In the genomic region with DNA sequence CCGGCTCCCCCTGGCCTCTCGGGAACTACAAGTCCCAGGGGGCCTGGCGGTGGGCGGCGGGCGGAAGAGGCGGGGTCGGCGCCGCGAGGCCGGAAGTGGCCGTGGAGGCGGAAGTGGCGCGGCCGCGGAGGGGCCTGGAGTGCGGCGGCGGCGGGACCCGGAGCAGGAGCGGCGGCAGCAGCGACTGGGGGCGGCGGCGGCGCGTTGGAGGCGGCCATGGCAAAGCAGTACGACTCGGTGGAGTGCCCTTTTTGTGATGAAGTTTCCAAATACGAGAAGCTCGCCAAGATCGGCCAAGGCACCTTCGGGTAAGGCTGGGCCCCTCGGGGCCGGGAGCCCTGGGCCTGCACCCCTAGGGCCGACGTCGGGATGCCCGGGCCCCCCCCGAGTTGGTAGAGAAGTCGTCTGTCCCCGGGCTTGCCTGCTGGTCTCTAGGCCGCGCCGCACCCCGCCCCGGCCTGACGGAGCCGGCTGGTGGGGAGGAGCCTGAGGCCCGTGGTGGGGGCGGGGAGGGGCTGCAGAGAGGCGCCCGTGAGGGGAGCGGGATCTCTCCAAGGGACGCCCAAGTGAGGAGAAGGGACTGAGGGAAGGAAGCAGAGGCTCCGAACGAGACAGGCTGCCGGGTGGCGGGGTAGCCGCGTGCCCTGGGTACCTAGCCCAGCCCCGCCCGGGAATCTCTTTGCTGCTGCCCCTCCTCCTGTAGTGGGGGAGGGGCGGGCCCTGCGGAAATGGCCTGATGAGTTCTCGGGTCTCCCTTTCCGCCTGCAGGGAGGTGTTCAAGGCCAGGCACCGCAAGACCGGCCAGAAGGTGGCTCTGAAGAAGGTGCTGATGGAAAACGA, we compare ENCODE assay signal across 8 cellular contexts.
DNase-seq lines count a peak whose midpoint lies in the region; ATAC-seq lines count a peak whose summit lies in the region.

A gene (plus strand): TSS at position 102 of the 840 bp plus-strand sequence. CDS start 115 bp downstream, at position 217.

- H3K27me3 Mint-ChIP-seq in memory B cell = no peaks in the 10 kb centered on the region

- no peaks in the 10 kb centered on the region for H3K27me3 ChIP-seq in effector memory CD4-positive, alpha-beta T cell (replicated peaks; ENCODE audit: control insufficient read depth, insufficient read depth, low read length, poor library complexity, severe bottlenecking)

- H3K4me3 ChIP-seq in effector memory CD4-positive, alpha-beta T cell (ENCODE audit: insufficient read depth, low read depth, low read length, poor library complexity, severe bottlenecking) = peak within 1 kb of the TSS; percentile 86

- H3K9me3 ChIP-seq in effector memory CD4-positive, alpha-beta T cell (ENCODE audit: control insufficient read depth, low read length) = no peaks in the 10 kb centered on the region

- peaks cover 23% of the 10 kb centered on the region for H3K36me3 Mint-ChIP-seq in memory B cell

- H3K4me3 Mint-ChIP-seq in memory B cell = peak within 1 kb of the TSS; percentile 89

- H3K4me1 ChIP-seq in effector memory CD4-positive, alpha-beta T cell (ENCODE audit: control insufficient read depth, insufficient read depth, low read length, poor library complexity, severe bottlenecking) = peaks cover 31% of the 10 kb centered on the region

- peak within 1 kb of the TSS; percentile 87 for H3K27ac ChIP-seq in effector memory CD4-positive, alpha-beta T cell (ENCODE audit: insufficient read depth, low read length, poor library complexity, severe bottlenecking)

- ATAC-seq in GM19438 (IDR thresholded peaks at IDR 0.05; ENCODE audit: low read depth, unreplicated experiment) (peak; percentile 47), memory B cell (ENCODE audit: low read depth) (peak; percentile 72)

- H3K4me1 Mint-ChIP-seq in memory B cell = peaks cover 34% of the 10 kb centered on the region

- H3K36me3 ChIP-seq in effector memory CD4-positive, alpha-beta T cell (ENCODE audit: control insufficient read depth, insufficient read depth, low read length) = peaks cover 42% of the 10 kb centered on the region

- DNase-seq in CD1c-positive myeloid dendritic cell (ENCODE audit: extremely low spot score) = peak; percentile 95
- peak; percentile 91 for DNase-seq in HK-2 (ENCODE audit: unreplicated experiment)
- DNase-seq in NK-92 treated with Interleukin-12 subunit alpha and Interleukin-12 subunit beta, amount 100 ng/mL, for 24 hours (lab: John Stamatoyannopoulos, UW) = peak; percentile 79
- DNase-seq in activated CD8-positive, alpha-beta memory T cell treated with anti-CD3 and anti-CD28 coated beads for 24 hours = peak; percentile 97
- peak; percentile 87 to 89 (median 88) for DNase-seq in effector memory CD4-positive, alpha-beta T cell
- DNase-seq in memory B cell (ENCODE audit: low spot score in 2 of 2) = peak; percentile 96 to 98
- DNase-seq in stimulated activated CD8-positive, alpha-beta memory T cell treated with anti-CD3 and anti-CD28 coated beads, Interleukin-12 subunit alpha, Interleukin-12 subunit beta, amount 100 ng/mL, for 24 hours (ENCODE audit: extremely low read depth) = peak; percentile 86

- H3K27ac Mint-ChIP-seq in memory B cell = peak within 1 kb of the TSS; percentile 96

- no peaks in the 10 kb centered on the region for H3K9me3 Mint-ChIP-seq in memory B cell

Comparison
In these comparisons a context has a peak if more than half of its experiments do, and no peak if none do; other contexts are left out.
1. Peak in every context shown above with its lines: DNase-seq, ATAC-seq, H3K4me3 ChIP-seq and H3K27ac ChIP-seq.